20 cellular contexts compared by ENCODE assay signal in the genomic region with DNA sequence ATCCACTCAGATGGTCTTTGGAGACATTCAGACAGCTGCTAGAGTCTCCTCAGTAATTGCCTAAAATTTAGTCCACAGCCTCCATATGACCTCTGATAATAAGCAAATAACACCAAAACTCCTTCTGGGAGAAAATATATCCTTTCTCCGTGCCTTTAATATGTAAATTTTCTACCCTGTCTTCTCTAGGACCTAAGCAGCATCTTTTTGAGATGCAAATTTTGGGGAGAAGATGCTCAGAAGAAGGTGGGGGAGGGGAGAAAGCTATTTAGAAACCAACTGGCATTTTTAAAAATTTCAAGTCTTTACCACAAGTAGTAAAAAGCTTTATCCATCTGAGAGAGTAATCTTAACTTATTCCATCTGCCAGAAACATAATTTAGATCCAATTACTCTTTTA.
A peak's percentile ranks its signal among the peaks of the same experiment; 100 is the strongest.
DNase-seq lines count a peak whose midpoint lies in the region; ATAC-seq, FAIRE-seq and TF ChIP-seq lines count a peak whose summit lies in the region.
"Had no signal": no experiment of that assay in that cellular context is flagged by ENCODE, and none has a peak within 500 bp of the region (broad histone marks: within the 10 kb centered on the region; RNA-seq: fewer than 3 reads in every experiment).

No MANE protein-coding gene starts in this region.

- H3K36me3 Mint-ChIP-seq in WTC11 = no peaks in the 10 kb centered on the region

- ATAC-seq in WTC11 = peak; percentile 66
- ATAC-seq: GM12878 had no signal

- H3K4me1 ChIP-seq in HUES6 (ENCODE audit: control insufficient read depth, insufficient read depth, low read length) (peaks cover 31% of the 10 kb centered on the region), MM.1S (ENCODE audit: low read length) (no peaks in the 10 kb centered on the region), small intestine (ENCODE audit: control insufficient read depth in 2 of 2, insufficient read depth in 1 of 2, low read depth in 1 of 2, low read length in 1 of 2) (no peaks in the 10 kb centered on the region)

- H3K27me3 Mint-ChIP-seq in WTC11 (ENCODE audit: low read depth) = no peaks in the 10 kb centered on the region
- H3K27me3 Mint-ChIP-seq: CD4-positive, alpha-beta T cell had no signal

- H3K9me2 ChIP-seq in MM.1S (replicated peaks; ENCODE audit: insufficient read depth, low read length) = no peaks in the 10 kb centered on the region

- H3K9me3 ChIP-seq in HUES6 (ENCODE audit: control insufficient read depth, insufficient read depth, low read depth, low read length) = no peaks in the 10 kb centered on the region
- no peaks in the 10 kb centered on the region for H3K9me3 ChIP-seq in MM.1S (replicated peaks; ENCODE audit: insufficient read depth, low read length)
- H3K9me3 ChIP-seq in small intestine (ENCODE audit: control insufficient read depth, low read depth) = no peaks in the 10 kb centered on the region
- H3K9me3 ChIP-seq: Caco-2 had no signal

- no peaks in the 10 kb centered on the region for H3F3A ChIP-seq in MM.1S (ENCODE audit: insufficient read depth, low read length)

- no peaks in the 10 kb centered on the region for H3K27me3 ChIP-seq in HUES6 (ENCODE audit: control insufficient read depth, insufficient read depth, low read length)
- no peaks in the 10 kb centered on the region for H3K27me3 ChIP-seq in MM.1S (replicated peaks; ENCODE audit: insufficient read depth, low read length)
- no peaks in the 10 kb centered on the region for H3K27me3 ChIP-seq in small intestine (ENCODE audit: control insufficient read depth in 2 of 2, insufficient read depth in 2 of 2, low read length in 2 of 2)

- no peaks in the 10 kb centered on the region for H3K9me3 Mint-ChIP-seq in WTC11
- H3K9me3 Mint-ChIP-seq: CD4-positive, alpha-beta T cell had no signal

- peak overlapping the region; percentile 26 for H3K4me3 Mint-ChIP-seq in WTC11
- H3K4me3 Mint-ChIP-seq: CD4-positive, alpha-beta T cell had no signal

- POLR2A ChIA-PET in WTC11 (lab: Charles Lee) = interaction anchor here (0.7 kb wide), 1 partner anchor 16 kb away, joined by 3 read pairs; no protein-coding TSS in a partner anchor

- peaks cover 53% of the 10 kb centered on the region for H3K4me1 Mint-ChIP-seq in WTC11

- H2AFZ ChIP-seq in MM.1S (ENCODE audit: low read length) = no peak overlapping the region

- H3K27ac ChIP-seq in HUES6 (ENCODE audit: low read depth, low read length) = peak overlapping the region; percentile 88
- H3K27ac ChIP-seq in MM.1S (ENCODE audit: low read length) = no peak overlapping the region
- no peak overlapping the region for H3K27ac ChIP-seq in small intestine (ENCODE audit: low read depth in 1 of 2, low read length in 1 of 2)
- H3K27ac ChIP-seq: SK-N-MC had no signal

- no peaks in the 10 kb centered on the region for H4K20me1 ChIP-seq in MM.1S (ENCODE audit: insufficient read depth, low read length)

- CTCF ChIA-PET in WTC11 (lab: Charles Lee) = interaction anchor here (1.0 to 2.8 kb wide), 2 partner anchors 9 to 94 kb away, joined by 3 to 29 read pairs; no protein-coding TSS in a partner anchor

- TF ChIP-seq CTCF in WTC11 (IDR thresholded peaks at IDR 0.05) (no peak), MM.1S (IDR thresholded peaks at IDR 0.05; ENCODE audit: low read length) (no peak)

- no peak for FAIRE-seq in small intestine (lab: Jason Lieb, UNC)
- FAIRE-seq: GM12878, H54, HTR-8/SVneo had no signal

- peak overlapping the region; percentile 46 for H3K9ac ChIP-seq in HUES6 (ENCODE audit: low read length)
- no peak overlapping the region for H3K9ac ChIP-seq in MM.1S (ENCODE audit: low read length)

- DNase-seq in WTC11 (ENCODE audit: low spot score) = no peak
- peak; percentile 42 for DNase-seq in iPS-NIHi11 (ENCODE audit: low spot score)
- DNase-seq in MM.1S = no peak
- no peak for DNase-seq in NCI-H1105 treated with DMSO at 0.1 percent for 48 hours (lab: John Stamatoyannopoulos, UW)
- DNase-seq in small intestine = no peak
- no peak for DNase-seq in GM03348 (ENCODE audit: low spot score)
- DNase-seq: ACHN; Caco-2; CD4-positive, alpha-beta T cell; DMS153; GF-D8; NCI-H1105; NCI-H1694 treated with DMSO at 0.1 percent for 48 hours; OCI-M1; SHP77 had no signal

- H3K4me3 ChIP-seq in HUES6 (ENCODE audit: low read depth, low read length) (0 out of 2 replicates have a peak overlapping the region, but pooled peaks have one; percentile 18), MM.1S (ENCODE audit: low read length) (no peak overlapping the region), small intestine (ENCODE audit: low read depth in 1 of 2, low read length in 2 of 2) (no peak overlapping the region)
- H3K4me3 ChIP-seq: GM12878, SK-N-MC had no signal

- no peaks in the 10 kb centered on the region for H3K79me2 ChIP-seq in MM.1S (ENCODE audit: low read length)

- H3K4me2 ChIP-seq in MM.1S (ENCODE audit: low read depth, low read length) = no peak overlapping the region

- peak overlapping the region; percentile 82 for H3K27ac Mint-ChIP-seq in WTC11
- H3K27ac Mint-ChIP-seq: CD4-positive, alpha-beta T cell had no signal

- 46 to 74% (median 60%) methylated on average over 1 of the region's 1 CpG for WGBS in small intestine, 3 donors

- H3K36me3 ChIP-seq in HUES6 (ENCODE audit: control insufficient read depth, insufficient read depth, low read length) (no peaks in the 10 kb centered on the region), MM.1S (replicated peaks; ENCODE audit: insufficient read depth, low read length) (no peaks in the 10 kb centered on the region), small intestine (ENCODE audit: control insufficient read depth in 2 of 2, insufficient read depth in 2 of 2, low read length in 2 of 2) (no peaks in the 10 kb centered on the region)

TF ChIP-seq in WTC11, 78 proteins besides CTCF, POLR2A, EP300 and RAD21:
- no peak for TF ChIP-seq OVOL2 (CRISPR knock-in tag; IDR thresholded peaks at IDR 0.05; ENCODE audit: borderline replicate concordance)
- TF ChIP-seq ZNF281 (CRISPR knock-in tag; IDR thresholded peaks at IDR 0.05) = peak; percentile 36; the same call in 1 of the 2 replicates
